ENCODE assay signal across 8 cellular contexts in the genomic region with DNA sequence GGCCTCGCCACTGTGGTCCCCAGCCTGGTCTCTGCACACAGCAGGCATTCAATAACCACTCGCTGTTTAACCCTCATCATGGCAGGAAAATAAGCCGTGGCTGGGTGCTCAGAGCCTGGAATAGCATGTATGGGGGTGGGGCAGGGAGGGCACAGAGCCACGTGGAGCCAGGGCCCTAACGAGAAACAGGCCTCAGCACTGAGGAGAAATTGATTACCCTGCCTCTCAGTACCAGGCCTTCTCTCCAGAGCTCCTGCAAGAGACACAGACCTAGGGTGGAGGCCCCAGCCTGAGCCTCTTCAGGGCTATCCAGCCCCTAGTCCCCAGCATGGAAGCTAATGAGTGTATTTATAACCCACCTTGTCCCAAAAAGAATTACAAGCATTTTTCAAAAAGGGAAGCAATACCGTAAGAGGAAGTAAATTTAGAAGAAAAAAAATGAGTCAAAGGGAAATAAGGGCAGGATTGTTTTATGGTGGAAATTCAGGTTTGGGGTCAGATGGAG.
DNase-seq lines count a peak whose midpoint lies in the region; ATAC-seq and TF ChIP-seq lines count a peak whose summit lies in the region.
"Had no signal": no experiment of that assay in that cellular context is flagged by ENCODE, and none has a peak within 500 bp of the region (broad histone marks: within the 10 kb centered on the region; RNA-seq: fewer than 3 reads in every experiment).

No MANE protein-coding gene starts in this region.

- TF ChIP-seq CTCF in esophagus squamous epithelium (IDR thresholded peaks at IDR 0.05): no peak
- no peak for TF ChIP-seq CTCF in transverse colon (IDR thresholded peaks at IDR 0.05)

- no peak for TF ChIP-seq EP300 in transverse colon (IDR thresholded peaks at IDR 0.05; ENCODE audit: low read depth)

- 66 to 69% methylated on average over 3 to 5 of the region's 6 CpGs for WGBS in esophagus squamous epithelium, 2 donors
- WGBS in transverse colon (ENCODE audit: low coverage in 1 of 2), 2 donors: 33 to 49% methylated on average over 1 to 6 of the region's 6 CpGs

- peaks cover 0 to 9% (median 0%) of the 10 kb centered on the region in 4 donors for H3K27me3 ChIP-seq in esophagus squamous epithelium
- H3K27me3 ChIP-seq in transverse colon: no peaks in the 10 kb centered on the region
- H3K27me3 ChIP-seq in H7 (ENCODE audit: control insufficient read depth, insufficient read depth, low read length): no peaks in the 10 kb centered on the region

- H3K9me3 ChIP-seq in esophagus squamous epithelium (no peaks in the 10 kb centered on the region), transverse colon (no peaks in the 10 kb centered on the region)

- ATAC-seq in GM21447 (IDR thresholded peaks at IDR 0.05; ENCODE audit: unreplicated experiment) (peak; percentile 29), HG03469 (IDR thresholded peaks at IDR 0.05; ENCODE audit: unreplicated experiment) (peak; percentile 13)

- no peak for DNase-seq in esophagus squamous epithelium (lab: John Stamatoyannopoulos, UW)
- no peak for DNase-seq in transverse colon
- DNase-seq in central memory CD4-positive, alpha-beta T cell: no peak
- DNase-seq in H7: no peak
- no peak for DNase-seq in activated CD4-positive, alpha-beta T cell treated with anti-CD3 and anti-CD28 coated beads for 48 hours
- DNase-seq: activated CD4-positive, alpha-beta memory T cell treated with anti-CD3 and anti-CD28 coated beads for 36 hours had no signal

- TF ChIP-seq POLR2A in esophagus squamous epithelium (IDR thresholded peaks at IDR 0.05) (no peak), transverse colon (IDR thresholded peaks at IDR 0.05) (no peak)

- H3K27ac ChIP-seq in esophagus squamous epithelium (peak overlapping the region; percentile 14 to 64 (median 40)), transverse colon (peak overlapping the region; percentile 42 to 72 (median 60))

- H3K36me3 ChIP-seq in esophagus squamous epithelium (no peaks in the 10 kb centered on the region), transverse colon (no peaks in the 10 kb centered on the region), H7 (replicated peaks; ENCODE audit: control insufficient read depth, insufficient read depth, low read length) (no peaks in the 10 kb centered on the region)

- intact Hi-C loops in esophagus squamous epithelium (cut with DNase I): no loop called here
- intact Hi-C loops in transverse colon (cut with DNase I; ENCODE audit: low total_unique reads): no loop called here

- H3K4me3 ChIP-seq in esophagus squamous epithelium: no peak overlapping the region
- no peak overlapping the region for H3K4me3 ChIP-seq in transverse colon
- H3K4me3 ChIP-seq in H7 (ENCODE audit: insufficient read depth, low read depth, low read length): no peak overlapping the region

- in situ Hi-C loops in transverse colon (cut with MboI; ENCODE audit: low pct_ligation_motif_present in 1 of 4, low pct_unique_long_range_greater_than_20kb in 1 of 4, low sequenced_read_pairs in 3 of 4): no loop called here

- H3K4me1 ChIP-seq in esophagus squamous epithelium: peaks cover 0 to 12% (median 0%) of the 10 kb centered on the region in 3 donors
- H3K4me1 ChIP-seq in transverse colon: peaks cover 0 to 16% (median 7%) of the 10 kb centered on the region in 4 donors
